In genomic region chr3:128455116-128455515, GRCh38 we compare ENCODE assay signal across 22 cellular contexts. TPM values are rescaled to one million over a fixed set of nuclear protein-coding genes. Genes with fewer than 3 reads are reported as not detected.
DNase-seq lines count a peak whose midpoint lies in the region; ATAC-seq, FAIRE-seq and TF ChIP-seq lines count a peak whose summit lies in the region.
"Had no signal": no experiment of that assay in that cellular context is flagged by ENCODE, and none has a peak within 500 bp of the region (broad histone marks: within the 10 kb centered on the region; RNA-seq: fewer than 3 reads in every experiment).

No MANE protein-coding gene starts in this region.

- ATAC-seq in T-helper 17 cell = no peak
- ATAC-seq in activated T-helper 17 cell treated with anti-CD3 and anti-CD28 coated beads, Interleukin-2, amount 50 U/mL, for 72 hours (replicated peaks) = no peak
- ATAC-seq: CD8-positive, alpha-beta T cell; GM23338; HCT116 had no signal

- no peak for TF ChIP-seq CTCF in kidney (IDR thresholded peaks at IDR 0.05; ENCODE audit: borderline replicate concordance, extremely low read depth, insufficient read depth)

- H3K27me3 ChIP-seq in trophoblast cell (ENCODE audit: insufficient read depth, low read length) = no peaks in the 10 kb centered on the region

- no peak overlapping the region for H2AFZ ChIP-seq in trophoblast cell (ENCODE audit: insufficient read depth, low read length, poor library complexity)
- H2AFZ ChIP-seq: GM23338 had no signal

- H3K36me3 ChIP-seq in kidney (ENCODE audit: control insufficient read depth in 1 of 2, insufficient read depth in 2 of 2, low read length in 2 of 2) (no peaks in the 10 kb centered on the region), trophoblast cell (ENCODE audit: control insufficient read depth in 1 of 2, insufficient read depth in 2 of 2, low read length in 2 of 2) (no peaks in the 10 kb centered on the region)

- H3K18ac ChIP-seq in trophoblast cell (ENCODE audit: low read length) = no peak overlapping the region

- no peak overlapping the region for H3K4me3 Mint-ChIP-seq in T-helper 17 cell
- no peak overlapping the region for H3K4me3 Mint-ChIP-seq in activated T-helper 17 cell treated with anti-CD3 and anti-CD28 coated beads, Interleukin-2, amount 50 U/mL, for 72 hours
- H3K4me3 Mint-ChIP-seq: CD4-positive, CD25-positive, alpha-beta regulatory T cell; CD8-positive, alpha-beta T cell; GM23338; H9 had no signal

- H3K4me1 ChIP-seq in kidney (ENCODE audit: control insufficient read depth in 1 of 2, insufficient read depth in 1 of 2, low read depth in 1 of 2, low read length in 2 of 2) = peaks cover 0 to 2% of the 10 kb centered on the region in 2 donors
- H3K4me1 ChIP-seq in trophoblast cell (ENCODE audit: control insufficient read depth in 1 of 2, insufficient read depth in 2 of 2, low read length in 2 of 2) = peaks cover 12 to 14% of the 10 kb centered on the region in 2 experiments
- H3K4me1 ChIP-seq: Caco-2 had no signal

- DNase-seq in T-helper 17 cell (no peak), kidney (peak; percentile 26), trophoblast cell (no peak), OCI-M2 (lab: John Stamatoyannopoulos, UW; ENCODE audit: unreplicated experiment) (no peak), GM19238 (ENCODE audit: insufficient read length, low spot score) (no peak)
- no peak for DNase-seq in activated CD8-positive, alpha-beta memory T cell treated with anti-CD3 and anti-CD28 coated beads, Interleukin-2, amount 50 U/mL, for 48 hours
- DNase-seq: Caco-2; CD4-positive, CD25-positive, alpha-beta regulatory T cell; CD8-positive, alpha-beta T cell; DMS153; DND-41; H9 had no signal

- H3K9me3 Mint-ChIP-seq in activated T-helper 17 cell treated with anti-CD3 and anti-CD28 coated beads, Interleukin-2, amount 50 U/mL, for 72 hours = peaks cover 4% of the 10 kb centered on the region
- H3K9me3 Mint-ChIP-seq: CD8-positive, alpha-beta T cell; GM23338 had no signal

- no peak overlapping the region for H2BK5ac ChIP-seq in trophoblast cell (ENCODE audit: low read depth, low read length, poor library complexity)

- H3K9me3 ChIP-seq in T-helper 17 cell (ENCODE audit: control insufficient read depth, low read length, poor library complexity, severe bottlenecking) (no peaks in the 10 kb centered on the region), kidney (ENCODE audit: control insufficient read depth in 1 of 2, low read length in 2 of 2) (no peaks in the 10 kb centered on the region), trophoblast cell (ENCODE audit: insufficient read depth, low read depth, low read length) (peaks cover 4% of the 10 kb centered on the region)
- H3K9me3 ChIP-seq: Caco-2 had no signal

- WGBS in trophoblast cell (ENCODE audit: extremely low coverage, insufficient coverage, insufficient read length) = no CpG with 5 or more reads among the region's 5 CpGs

- H3K36me3 Mint-ChIP-seq in T-helper 17 cell (ENCODE audit: low read depth) = peaks cover 2% of the 10 kb centered on the region
- H3K36me3 Mint-ChIP-seq in activated T-helper 17 cell treated with anti-CD3 and anti-CD28 coated beads, Interleukin-2, amount 50 U/mL, for 72 hours (ENCODE audit: low read depth) = no peaks in the 10 kb centered on the region
- H3K36me3 Mint-ChIP-seq: CD8-positive, alpha-beta T cell had no signal

- H4K91ac ChIP-seq in trophoblast cell (ENCODE audit: low read depth, low read length) = peak overlapping the region; percentile 54

- H3K27ac ChIP-seq in kidney (ENCODE audit: low read depth in 2 of 2, low read length in 2 of 2) (no peak overlapping the region), trophoblast cell (ENCODE audit: low read depth, low read length) (no peak overlapping the region)
- H3K27ac ChIP-seq: C4-2B had no signal

- H3K4me3 ChIP-seq in kidney (ENCODE audit: low read length in 2 of 2) (no peak overlapping the region), trophoblast cell (ENCODE audit: low read depth, low read length) (no peak overlapping the region)
- H3K4me3 ChIP-seq: GM23338 had no signal

- H3K14ac ChIP-seq in trophoblast cell (ENCODE audit: low read length) = no peak overlapping the region

- no peak overlapping the region for H2BK12ac ChIP-seq in trophoblast cell (ENCODE audit: low read length)

- no peak overlapping the region for H4K12ac ChIP-seq in trophoblast cell (ENCODE audit: low read depth, low read length)

- no peak overlapping the region for H2BK120ac ChIP-seq in trophoblast cell (ENCODE audit: insufficient read depth, low read length, poor library complexity)

- no peak for FAIRE-seq in kidney (lab: Jason Lieb, UNC)
- FAIRE-seq: G401.6, GM12892 had no signal

- H3K23ac ChIP-seq in trophoblast cell (ENCODE audit: low read length) = no peak overlapping the region

- peaks cover 3% of the 10 kb centered on the region for H3K79me2 ChIP-seq in trophoblast cell (ENCODE audit: control insufficient read depth, insufficient read depth, low read length, poor library complexity)

- intact Hi-C loops in kidney (cut with DNase I) = no loop called here

- no peak overlapping the region for H4K8ac ChIP-seq in trophoblast cell (ENCODE audit: low read depth, low read length)

- H3K9ac ChIP-seq in kidney (ENCODE audit: low read length in 2 of 2) = no peak overlapping the region
- no peak overlapping the region for H3K9ac ChIP-seq in trophoblast cell (ENCODE audit: low read length)

- H3K79me1 ChIP-seq in trophoblast cell (ENCODE audit: low read length) = peaks cover 9% of the 10 kb centered on the region

- H3K27me3 Mint-ChIP-seq in T-helper 17 cell = peaks cover 48% of the 10 kb centered on the region
- peaks cover 28% of the 10 kb centered on the region for H3K27me3 Mint-ChIP-seq in activated T-helper 17 cell treated with anti-CD3 and anti-CD28 coated beads, Interleukin-2, amount 50 U/mL, for 72 hours

- H3K4ac ChIP-seq in trophoblast cell (ENCODE audit: low read depth, low read length) = no peak overlapping the region

- peak overlapping the region; percentile 27 for H3K27ac Mint-ChIP-seq in T-helper 17 cell
- peak overlapping the region; percentile 23 for H3K27ac Mint-ChIP-seq in activated T-helper 17 cell treated with anti-CD3 and anti-CD28 coated beads, Interleukin-2, amount 50 U/mL, for 72 hours
- H3K27ac Mint-ChIP-seq: CD4-positive, CD25-positive, alpha-beta regulatory T cell; CD8-positive, alpha-beta T cell; GM23338; H9 had no signal

- no peak overlapping the region for H3K4me2 ChIP-seq in trophoblast cell (ENCODE audit: low read length)
- H3K4me2 ChIP-seq: GM23338 had no signal

- no peak overlapping the region for H2AK5ac ChIP-seq in trophoblast cell (ENCODE audit: low read length)

- no peaks in the 10 kb centered on the region for H3K4me1 Mint-ChIP-seq in T-helper 17 cell
- H3K4me1 Mint-ChIP-seq in activated T-helper 17 cell treated with anti-CD3 and anti-CD28 coated beads, Interleukin-2, amount 50 U/mL, for 72 hours = peaks cover 9% of the 10 kb centered on the region
- H3K4me1 Mint-ChIP-seq: CD4-positive, CD25-positive, alpha-beta regulatory T cell; GM23338 had no signal

RNA-seq across cellular contexts. Expression of gene DNAJB8, which starts 11.6 kb away (rescaled TPM):
- total RNA-seq in T-helper 17 cell (not detected), kidney (not detected)
- not detected for total RNA-seq in activated T-helper 17 cell treated with anti-CD3 and anti-CD28 coated beads, Interleukin-2, amount 50 U/mL, for 72 hours
- polyA plus RNA-seq in kidney (ENCODE audit: insufficient read depth, low read depth, low replicate concordance) = not detected
- not detected in 2 replicates for polyA plus RNA-seq in trophoblast cell (2013)
- total RNA-seq: A172; A673; Caco-2; CD4-positive, CD25-positive, alpha-beta regulatory T cell; CD8-positive, alpha-beta T cell; GM23338; H4; H9 had no signal
- polyA plus RNA-seq: BJ; CD4-positive, CD25-positive, alpha-beta regulatory T cell; GM23338 had no signal

RNA-seq across cellular contexts. Expression of gene GATA2, which starts 37.9 kb away (rescaled TPM):
- total RNA-seq in T-helper 17 cell (1 to 10 TPM; 4.0 to 9.7 TPM), kidney (31.4 TPM)
- 1 to 10 TPM in 1 of 2 donors, under 1 TPM in 1; 0.17 to 1.1 TPM for total RNA-seq in activated T-helper 17 cell treated with anti-CD3 and anti-CD28 coated beads, Interleukin-2, amount 50 U/mL, for 72 hours
- polyA plus RNA-seq in kidney (ENCODE audit: insufficient read depth, low read depth, low replicate concordance) = 22.9 TPM
- 467 and 505 TPM in 2 replicates for polyA plus RNA-seq in trophoblast cell (2013)
- polyA plus RNA-seq: CD4-positive, CD25-positive, alpha-beta regulatory T cell had no signal
